17 cellular contexts compared by ENCODE assay signal in genomic region chr2:142786922-142787702, GRCh38.
DNase-seq lines count a peak whose midpoint lies in the region; ATAC-seq, FAIRE-seq and TF ChIP-seq lines count a peak whose summit lies in the region.
"Had no signal": no experiment of that assay in that cellular context is flagged by ENCODE, and none has a peak within 500 bp of the region (broad histone marks: within the 10 kb centered on the region; RNA-seq: fewer than 3 reads in every experiment).

No MANE protein-coding gene starts in this region.

- FAIRE-seq in A549 (lab: Jason Lieb, UNC) (no peak), endometrium (lab: Jason Lieb, UNC) (peak; percentile 35)

- ATAC-seq in A549 (no peak), GM21717 (IDR thresholded peaks at IDR 0.05; ENCODE audit: unreplicated experiment) (no peak), GM19023 (IDR thresholded peaks at IDR 0.05; ENCODE audit: unreplicated experiment) (no peak)
- no peak for ATAC-seq in stimulated activated naive CD8-positive, alpha-beta T cell treated with anti-CD3 and anti-CD28 coated beads, Interleukin-15, amount 100 ng/mL, for 72 hours
- ATAC-seq: CD8-positive, alpha-beta T cell; GM23338; SK-N-SH treated with all-trans-retinoic acid at 6 μM for 48 hours; T-helper 17 cell had no signal

- H3K4me3 Mint-ChIP-seq in CD14-positive monocyte, result no peak overlapping the region
- H3K4me3 Mint-ChIP-seq in stimulated activated naive CD8-positive, alpha-beta T cell treated with anti-CD3 and anti-CD28 coated beads, Interleukin-15, amount 100 ng/mL, for 72 hours, result no peak overlapping the region
- H3K4me3 Mint-ChIP-seq: B cell; CD8-positive, alpha-beta T cell; GM23338; T-helper 17 cell had no signal

- no peak for TF ChIP-seq EP300 in A549 (IDR thresholded peaks at IDR 0.05)

- TF ChIP-seq RAD21 in A549 (conservative IDR thresholded peaks at IDR 0.05 in 1 of 2, IDR thresholded peaks at IDR 0.05 in 1 of 2), result no peak

- H3K9me3 Mint-ChIP-seq in CD14-positive monocyte, result peaks cover 0 to 2% (median 0%) of the 10 kb centered on the region in 7 donors
- H3K9me3 Mint-ChIP-seq in stimulated activated naive CD8-positive, alpha-beta T cell treated with anti-CD3 and anti-CD28 coated beads, Interleukin-15, amount 100 ng/mL, for 72 hours, result peaks cover 14 to 16% of the 10 kb centered on the region in 2 donors
- H3K9me3 Mint-ChIP-seq: GM23338 had no signal

- H3K4me3 ChIP-seq in A549 (no peak overlapping the region), NB4 (ENCODE audit: low read depth, low read length) (no peak overlapping the region)
- H3K4me3 ChIP-seq: GM23338 had no signal

- intact Hi-C loops in CD14-positive monocyte (cut with micrococcal nuclease), result no loop called here

- CTCF ChIA-PET in A549 (lab: Yijun Ruan, JAX), result no interaction called here

- H3K27ac ChIP-seq in A549, result no peak overlapping the region
- H3K27ac ChIP-seq: KMS-11 had no signal

- DNase-seq in A549 (ENCODE audit: low read depth in 1 of 2, low spot score in 1 of 2), result no peak
- DNase-seq in CD14-positive monocyte (ENCODE audit: low spot score), result peak; percentile 55
- peak; percentile 44 for DNase-seq in NB4 (ENCODE audit: low read depth)
- no peak for DNase-seq in stimulated activated naive CD8-positive, alpha-beta T cell treated with anti-CD3 and anti-CD28 coated beads, Interleukin-15, amount 100 ng/mL, for 72 hours
- DNase-seq: CD8-positive, alpha-beta T cell; NCI-H187 treated with DMSO at 0.1 percent for 48 hours; NCI-H446; NCI-H69; OCI-M1; T-helper 17 cell had no signal

- TF ChIP-seq CTCF in A549 (IDR thresholded peaks at IDR 0.05), result no peak
- no peak for TF ChIP-seq CTCF in CD14-positive monocyte (IDR thresholded peaks at IDR 0.05)
- no peak for TF ChIP-seq CTCF in NB4 (IDR thresholded peaks at IDR 0.05; ENCODE audit: low read depth, low read length)

- H3K4me1 ChIP-seq in A549, result no peaks in the 10 kb centered on the region

- TF ChIP-seq POLR2A in A549 (IDR thresholded peaks at IDR 0.05; ENCODE audit: low read length) (no peak), NB4 (IDR thresholded peaks at IDR 0.05; ENCODE audit: extremely low read depth, insufficient read length) (no peak)

- POLR2A ChIA-PET in A549 (lab: Yijun Ruan, JAX), result no interaction called here

- no peaks in the 10 kb centered on the region for H3K9me3 ChIP-seq in A549

- H3K4me1 Mint-ChIP-seq in CD14-positive monocyte, result peaks cover 5% of the 10 kb centered on the region
- no peaks in the 10 kb centered on the region for H3K4me1 Mint-ChIP-seq in stimulated activated naive CD8-positive, alpha-beta T cell treated with anti-CD3 and anti-CD28 coated beads, Interleukin-15, amount 100 ng/mL, for 72 hours
- H3K4me1 Mint-ChIP-seq: GM23338, T-helper 17 cell had no signal

- H3K27ac Mint-ChIP-seq in CD14-positive monocyte, result peak overlapping the region in 1 of 7 donors; percentile 57
- H3K27ac Mint-ChIP-seq in stimulated activated naive CD8-positive, alpha-beta T cell treated with anti-CD3 and anti-CD28 coated beads, Interleukin-15, amount 100 ng/mL, for 72 hours, result no peak overlapping the region
- H3K27ac Mint-ChIP-seq: B cell; CD8-positive, alpha-beta T cell; GM23338; T-helper 17 cell had no signal

- H3K4me2 ChIP-seq in A549, result no peak overlapping the region
- H3K4me2 ChIP-seq: GM23338, KMS-11 had no signal

- peaks cover 0 to 4% (median 1%) of the 10 kb centered on the region in 3 donors for H3K27me3 Mint-ChIP-seq in CD14-positive monocyte (ENCODE audit: low read depth in 3 of 3)
- no peaks in the 10 kb centered on the region for H3K27me3 Mint-ChIP-seq in stimulated activated naive CD8-positive, alpha-beta T cell treated with anti-CD3 and anti-CD28 coated beads, Interleukin-15, amount 100 ng/mL, for 72 hours
- H3K27me3 Mint-ChIP-seq: B cell, T-helper 17 cell had no signal

- H3K36me3 Mint-ChIP-seq in CD14-positive monocyte, result no peaks in the 10 kb centered on the region
- H3K36me3 Mint-ChIP-seq: CD8-positive, alpha-beta T cell had no signal

TF ChIP-seq in A549, 52 proteins besides CTCF, POLR2A, EP300 and RAD21:
- no peak for TF ChIP-seq ELK1 (IDR thresholded peaks at IDR 0.05; ENCODE audit: low read depth, low read length)
- peak; percentile 87 for TF ChIP-seq MAFK (IDR thresholded peaks at IDR 0.05; ENCODE audit: partially characterized antibody)

Comparison
In these comparisons a context has a peak if more than half of its experiments do, and no peak if none do; other contexts are left out.
1. DNase-seq: peak in CD14-positive monocyte (single experiment) and NB4 (single experiment); none in A549 (0 of 2) and stimulated activated naive CD8-positive, alpha-beta T cell treated with anti-CD3 and anti-CD28 coated beads, Interleukin-15, amount 100 ng/mL, for 72 hours (0 of 2).